ENCODE assay signal across 10 cellular contexts in genomic region chr1:46370214-46370633, GRCh38. TPM values are rescaled to one million over a fixed set of nuclear protein-coding genes. Genes with fewer than 3 reads are reported as not detected.
A peak's percentile ranks its signal among the peaks of the same experiment; 100 is the strongest.
DNase-seq lines count a peak whose midpoint lies in the region; ATAC-seq, FAIRE-seq and TF ChIP-seq lines count a peak whose summit lies in the region.
"Had no signal": no experiment of that assay in that cellular context is flagged by ENCODE, and none has a peak within 500 bp of the region (broad histone marks: within the 10 kb centered on the region; RNA-seq: fewer than 3 reads in every experiment).

No MANE protein-coding gene starts in this region.

- H3K9me3 Mint-ChIP-seq in activated T-cell treated with anti-CD3 and anti-CD28 coated beads, Interleukin-2, amount 50 U/mL, for 24 hours: no peaks in the 10 kb centered on the region
- H3K9me3 Mint-ChIP-seq in IgD-negative memory B cell: no peaks in the 10 kb centered on the region
- no peaks in the 10 kb centered on the region for H3K9me3 Mint-ChIP-seq in stimulated activated effector memory CD8-positive, alpha-beta T cell treated with anti-CD3 and anti-CD28 coated beads, Interleukin-12 subunit alpha, Interleukin-12 subunit beta, amount 100 ng/mL, for 72 hours

- no peak for DNase-seq in activated T-cell treated with anti-CD3 and anti-CD28 coated beads, Interleukin-2, amount 50 U/mL, for 24 hours
- no peak for DNase-seq in activated T-cell treated with anti-CD3 and anti-CD28 coated beads for 4 hours
- DNase-seq in GM12878 (ENCODE audit: low read depth, low spot score): peak; percentile 37
- DNase-seq in stimulated activated effector memory CD8-positive, alpha-beta T cell treated with anti-CD3 and anti-CD28 coated beads, Interleukin-12 subunit alpha, Interleukin-12 subunit beta, amount 100 ng/mL, for 72 hours (ENCODE audit: low spot score in 2 of 2): no peak
- no peak for DNase-seq in DMS53 treated with DMSO at 0.1 percent for 48 hours (lab: John Stamatoyannopoulos, UW; ENCODE audit: unreplicated experiment)
- no peak for DNase-seq in right atrium auricular region (ENCODE audit: low spot score)
- DNase-seq in HT-29 (ENCODE audit: low spot score): no peak
- DNase-seq: activated CD4-positive, alpha-beta T cell treated with anti-CD3 and anti-CD28 coated beads for 4 hours; retina had no signal

- no peaks in the 10 kb centered on the region for H4K20me1 ChIP-seq in GM12878 (ENCODE audit: control insufficient read depth, insufficient read depth)

- RAD21 ChIA-PET in GM12878 (lab: Charles Lee; ENCODE audit: unreplicated experiment): interaction anchor here (0.6 to 0.7 kb wide), 2 partner anchors 63 to 126 kb away, joined by 3 read pairs; no protein-coding TSS in a partner anchor

- TF ChIP-seq CTCF in GM12878 (IDR thresholded peaks at IDR 0.05 in 2 of 3, conservative IDR thresholded peaks at IDR 0.05 in 1 of 3; ENCODE audit: control insufficient read depth in 2 of 3, extremely low read depth in 1 of 3, insufficient read depth in 1 of 3, low read depth in 3 of 3, low read length in 3 of 3): no peak
- no peak for TF ChIP-seq CTCF in right atrium auricular region (IDR thresholded peaks at IDR 0.05)

- no peak for TF ChIP-seq POLR2A in GM12878 (IDR thresholded peaks at IDR 0.05; ENCODE audit: low read depth, low read length)

- BruUV-seq in GM12878 (replicated peaks; lab: Mats Ljungman, UMichigan): no TSS peak

- H3K27ac ChIP-seq in GM12878 (ENCODE audit: control insufficient read depth, insufficient read depth) (peak overlapping the region; percentile 38; the same call in 1 of the 2 replicates), right atrium auricular region (no peak overlapping the region)

- no peak for FAIRE-seq in GM12878 (lab: Jason Lieb, UNC)

- no peak overlapping the region; the same call in 1 of the 2 replicates for H3K9ac ChIP-seq in GM12878 (ENCODE audit: control insufficient read depth, insufficient read depth, low read length)

- CTCF ChIA-PET in GM12878 (lab: Yijun Ruan, JAX): interaction anchor here (0.7 kb wide), 1 partner anchor 204 kb away, joined by 3 read pairs; no protein-coding TSS in a partner anchor

- TF ChIP-seq EP300 in GM12878 (IDR thresholded peaks at IDR 0.05; ENCODE audit: borderline replicate concordance in 1 of 2, control insufficient read depth in 1 of 2, low read depth in 2 of 2, low read length in 2 of 2): no peak

- in situ Hi-C loops in GM12878 (cut with MboI): no loop called here

- H3K27ac Mint-ChIP-seq in activated T-cell treated with anti-CD3 and anti-CD28 coated beads, Interleukin-2, amount 50 U/mL, for 24 hours: peak overlapping the region; percentile 72
- H3K27ac Mint-ChIP-seq in IgD-negative memory B cell: peak overlapping the region; percentile 25 to 40 (median 29)
- H3K27ac Mint-ChIP-seq in stimulated activated effector memory CD8-positive, alpha-beta T cell treated with anti-CD3 and anti-CD28 coated beads, Interleukin-12 subunit alpha, Interleukin-12 subunit beta, amount 100 ng/mL, for 72 hours: peak overlapping the region; percentile 3

- no peak for TF ChIP-seq RAD21 in GM12878 (IDR thresholded peaks at IDR 0.05; ENCODE audit: insufficient read depth, low read depth, low read length)

- intact Hi-C loops in GM12878 (cut with micrococcal nuclease; ENCODE audit: unreplicated experiment): no loop called here

- H3K9me3 ChIP-seq in GM12878 (replicated peaks; ENCODE audit: control insufficient read depth, insufficient read depth, low read length): no peaks in the 10 kb centered on the region
- no peaks in the 10 kb centered on the region for H3K9me3 ChIP-seq in right atrium auricular region

- no peak overlapping the region for H3K4me3 ChIP-seq in GM12878
- no peak overlapping the region for H3K4me3 ChIP-seq in right atrium auricular region

- H3K27me3 Mint-ChIP-seq in activated T-cell treated with anti-CD3 and anti-CD28 coated beads, Interleukin-2, amount 50 U/mL, for 24 hours: no peaks in the 10 kb centered on the region
- no peaks in the 10 kb centered on the region for H3K27me3 Mint-ChIP-seq in IgD-negative memory B cell

- SMC1A ChIA-PET in GM12878 (lab: Charles Lee; ENCODE audit: uncharacterized antibody, unreplicated experiment): no interaction called here

- H2AFZ ChIP-seq in GM12878 (ENCODE audit: control insufficient read depth, low read depth, low read length): peak overlapping the region; percentile 47

- H3K4me1 Mint-ChIP-seq in activated T-cell treated with anti-CD3 and anti-CD28 coated beads, Interleukin-2, amount 50 U/mL, for 24 hours (ENCODE audit: low read depth): peaks cover 12% of the 10 kb centered on the region
- peaks cover 24 to 37% (median 24%) of the 10 kb centered on the region in 3 donors for H3K4me1 Mint-ChIP-seq in IgD-negative memory B cell
- peaks cover 7% of the 10 kb centered on the region for H3K4me1 Mint-ChIP-seq in stimulated activated effector memory CD8-positive, alpha-beta T cell treated with anti-CD3 and anti-CD28 coated beads, Interleukin-12 subunit alpha, Interleukin-12 subunit beta, amount 100 ng/mL, for 72 hours

- H3K4me2 ChIP-seq in GM12878 (ENCODE audit: control insufficient read depth, insufficient read depth): no peak overlapping the region

- no peaks in the 10 kb centered on the region for H3K79me2 ChIP-seq in GM12878 (ENCODE audit: control insufficient read depth, insufficient read depth, low read length)

- H3K4me1 ChIP-seq in GM12878 (ENCODE audit: control insufficient read depth, insufficient read depth, low read length) (peaks cover 25% of the 10 kb centered on the region), right atrium auricular region (no peaks in the 10 kb centered on the region)

- 0% methylated on average over 3 of the region's 3 CpGs for WGBS in GM12878 (ENCODE audit: insufficient coverage, insufficient replicate concordance, low lambda C conversion rate, missing lambda C conversion rate)

- H3K36me3 ChIP-seq in GM12878 (ENCODE audit: control insufficient read depth in 2 of 2, insufficient read depth in 2 of 2, low read length in 1 of 2) (peaks cover 4 to 9% of the 10 kb centered on the region in 2 experiments; a peak in 3 of 4 replicates), right atrium auricular region (peaks cover 14% of the 10 kb centered on the region)

- H3K36me3 Mint-ChIP-seq in activated T-cell treated with anti-CD3 and anti-CD28 coated beads, Interleukin-2, amount 50 U/mL, for 24 hours (ENCODE audit: low read depth): peaks cover 62% of the 10 kb centered on the region
- H3K36me3 Mint-ChIP-seq in IgD-negative memory B cell: peaks cover 7% of the 10 kb centered on the region
- peaks cover 72% of the 10 kb centered on the region for H3K36me3 Mint-ChIP-seq in stimulated activated effector memory CD8-positive, alpha-beta T cell treated with anti-CD3 and anti-CD28 coated beads, Interleukin-12 subunit alpha, Interleukin-12 subunit beta, amount 100 ng/mL, for 72 hours

- peak; percentile 77 for ATAC-seq in GM12878
- peak; percentile 84 for ATAC-seq in stimulated activated effector memory CD8-positive, alpha-beta T cell treated with anti-CD3 and anti-CD28 coated beads, Interleukin-12 subunit alpha, Interleukin-12 subunit beta, amount 100 ng/mL, for 72 hours

- no peak overlapping the region for H3K4me3 Mint-ChIP-seq in activated T-cell treated with anti-CD3 and anti-CD28 coated beads, Interleukin-2, amount 50 U/mL, for 24 hours
- H3K4me3 Mint-ChIP-seq in IgD-negative memory B cell: peak overlapping the region in 3 of 4 donors; percentile 61 to 69 (median 66)
- H3K4me3 Mint-ChIP-seq in stimulated activated effector memory CD8-positive, alpha-beta T cell treated with anti-CD3 and anti-CD28 coated beads, Interleukin-12 subunit alpha, Interleukin-12 subunit beta, amount 100 ng/mL, for 72 hours: no peak overlapping the region

- no peaks in the 10 kb centered on the region for H3K27me3 ChIP-seq in GM12878 (replicated peaks in 1 of 2; ENCODE audit: control insufficient read depth in 2 of 2, insufficient read depth in 2 of 2, low read length in 1 of 2)
- H3K27me3 ChIP-seq in right atrium auricular region: no peaks in the 10 kb centered on the region

- POLR2A ChIA-PET in GM12878 (lab: Charles Lee): no interaction called here

RNA-seq across cellular contexts. Expression of gene FAAH, which starts 23.9 kb away (rescaled TPM):
- 1.2 TPM for polyA plus RNA-seq in IgD-negative memory B cell
- total RNA-seq in GM12878 (2013; cell fraction: nucleolus; rRNA removed): 13.3 and 15.1 TPM in 2 replicates
- 0.98 and 1.4 TPM in 2 replicates for total RNA-seq in GM12878 (2014; rRNA removed)
- 0.22 TPM in 1 of 2 replicates, not detected in the other for total RNA-seq in GM12878 (2014; rRNA removed; fragmentation: Illumina TruSeq; extraction: Trizol)
- 0.72 and 0.77 TPM in 2 replicates for total RNA-seq in GM12878 (2021)
- 0.50 TPM for polyA plus RNA-seq in GM12878 (2011; ENCODE audit: low read depth)
- polyA plus RNA-seq in GM12878 (2011; rRNA removed): 1.7 and 2.5 TPM in 2 replicates
- polyA plus RNA-seq in GM12878 (2011; cell fraction: cytosol; rRNA removed): 2.0 and 2.9 TPM in 2 replicates
- 31.6 and 35.8 TPM in 2 replicates for polyA plus RNA-seq in GM12878 (2011; cell fraction: nucleus; rRNA removed)
- 2.1 and 2.6 TPM in 2 replicates for polyA plus RNA-seq in GM12878 (2012)
- 0.11 and 0.37 TPM in 2 replicates for polyA plus RNA-seq in GM12878 (2014; fragmentation: Illumina TruSeq; extraction: Trizol)
- polyA plus RNA-seq in GM12878 (2014; fragmentation: Nextera tagmentation; extraction: Ambion mirVana): under 1 TPM in 1 of 2 experiments, not detected in 1; 0.07 TPM
- polyA plus RNA-seq in GM12878 (2014; rRNA removed): 0.52 and 0.64 TPM in 2 replicates
- under 1 TPM; 0.51 to 0.69 TPM for polyA plus RNA-seq in GM12878 (2016; fragmentation: Nextera tagmentation; extraction: Ambion mirVana)
- 0.88 and 4.1 TPM in 2 replicates for polyA minus RNA-seq in GM12878 (2011; rRNA and poly(A)+ RNA removed)
- 0.83 TPM in 1 of 2 replicates, not detected in the other for polyA minus RNA-seq in GM12878 (2011; cell fraction: cytosol; rRNA and poly(A)+ RNA removed)
- polyA minus RNA-seq in GM12878 (2011; cell fraction: nucleus; rRNA and poly(A)+ RNA removed): 4.1 and 5.5 TPM in 2 replicates
- total RNA-seq in right atrium auricular region: 10 to 100 TPM in 1 of 2 donors, 1 to 10 TPM in 1; 6.3 to 10.5 TPM
- 53.2 and 62.9 TPM in 2 replicates for total RNA-seq in HT-29 (2014; rRNA removed; shearing (Covaris generic))

RNA-seq across cellular contexts. Expression of gene NSUN4, which starts 29.6 kb away (rescaled TPM):
- polyA plus RNA-seq in IgD-negative memory B cell (26.8 TPM), GM12878 (2011; rRNA removed) (62.7 and 80.2 TPM in 2 replicates), GM12878 (2014; fragmentation: Illumina TruSeq; extraction: Trizol) (24.4 and 31.1 TPM in 2 replicates), GM12878 (2014; fragmentation: Nextera tagmentation; extraction: Ambion mirVana) (10 to 100 TPM; 22.1 to 26.6 TPM), GM12878 (2014; rRNA removed) (30.1 and 36.0 TPM in 2 replicates), GM12878 (2016; fragmentation: Nextera tagmentation; extraction: Ambion mirVana) (10 to 100 TPM; 25.4 to 29.2 TPM)
- total RNA-seq in GM12878 (2013; cell fraction: nucleolus; rRNA removed): 114 and 121 TPM in 2 replicates
- total RNA-seq in GM12878 (2014; rRNA removed) (27.7 and 31.0 TPM in 2 replicates), GM12878 (2014; rRNA removed; fragmentation: Illumina TruSeq; extraction: Trizol) (24.9 and 25.3 TPM in 2 replicates), GM12878 (2021) (31.4 and 31.8 TPM in 2 replicates), right atrium auricular region (10 to 100 TPM in 1 of 2 donors, 1 to 10 TPM in 1; 9.1 to 13.9 TPM)
- 22.0 TPM for polyA plus RNA-seq in GM12878 (2011; ENCODE audit: low read depth)
- 88.7 and 90.7 TPM in 2 replicates for polyA plus RNA-seq in GM12878 (2011; cell fraction: cytosol; rRNA removed)
- 59.9 and 67.7 TPM in 2 replicates for polyA plus RNA-seq in GM12878 (2011; cell fraction: nucleus; rRNA removed)
- polyA plus RNA-seq in GM12878 (2012): 20.9 and 28.7 TPM in 2 replicates
- polyA minus RNA-seq in GM12878 (2011; rRNA and poly(A)+ RNA removed): 170 and 217 TPM in 2 replicates
- 23.7 and 23.9 TPM in 2 replicates for polyA minus RNA-seq in GM12878 (2011; cell fraction: cytosol; rRNA and poly(A)+ RNA removed)
- polyA minus RNA-seq in GM12878 (2011; cell fraction: nucleus; rRNA and poly(A)+ RNA removed): 38.7 and 43.4 TPM in 2 replicates
- total RNA-seq in HT-29 (2014; rRNA removed; shearing (Covaris generic)): 6.8 and 24.8 TPM in 2 replicates

Comparison
In these comparisons a context has a peak if more than half of its experiments do, and no peak if none do; other contexts are left out.
1. H3K27ac Mint-ChIP-seq: peak in every context shown above with its lines; median percentile 72 in activated T-cell treated with anti-CD3 and anti-CD28 coated beads, Interleukin-2, amount 50 U/mL, for 24 hours; 29 in IgD-negative memory B cell; 3 in stimulated activated effector memory CD8-positive, alpha-beta T cell treated with anti-CD3 and anti-CD28 coated beads, Interleukin-12 subunit alpha, Interleukin-12 subunit beta, amount 100 ng/mL, for 72 hours.
2. H3K4me3 Mint-ChIP-seq: peak in IgD-negative memory B cell (3 of 4); none in activated T-cell treated with anti-CD3 and anti-CD28 coated beads, Interleukin-2, amount 50 U/mL, for 24 hours (single experiment) and stimulated activated effector memory CD8-positive, alpha-beta T cell treated with anti-CD3 and anti-CD28 coated beads, Interleukin-12 subunit alpha, Interleukin-12 subunit beta, amount 100 ng/mL, for 72 hours (single experiment).